ENCODE assay signal across 14 cellular contexts in the genomic region with DNA sequence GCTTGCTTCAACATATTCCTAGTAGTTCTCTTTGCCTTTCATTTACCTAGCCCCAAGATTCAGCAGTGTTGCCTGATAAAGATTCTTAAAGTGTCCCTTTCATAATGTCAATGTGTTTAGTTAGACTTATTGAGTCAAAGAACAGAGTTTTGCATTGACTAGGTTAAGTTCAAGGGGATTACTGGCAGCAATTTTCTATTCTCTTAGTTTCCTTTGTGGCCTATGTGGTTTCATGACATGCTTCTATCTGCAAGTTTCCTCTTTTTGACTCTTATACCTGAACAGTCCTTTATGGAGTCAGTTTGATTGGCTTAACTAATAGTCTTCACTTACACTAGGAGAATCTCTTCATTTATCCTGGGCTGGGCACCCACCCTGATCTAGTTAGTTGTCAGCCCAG.
DNase-seq lines count a peak whose midpoint lies in the region; ATAC-seq and TF ChIP-seq lines count a peak whose summit lies in the region.
"Had no signal": no experiment of that assay in that cellular context is flagged by ENCODE, and none has a peak within 500 bp of the region (broad histone marks: within the 10 kb centered on the region; RNA-seq: fewer than 3 reads in every experiment).

No MANE protein-coding gene starts in this region.

- H3K9me3 Mint-ChIP-seq in chondrocyte (ENCODE audit: low read depth), result peaks cover 21% of the 10 kb centered on the region
- H3K9me3 Mint-ChIP-seq in CD4-positive, alpha-beta memory T cell, result peaks cover 0 to 7% (median 3%) of the 10 kb centered on the region in 8 donors
- H3K9me3 Mint-ChIP-seq: activated CD8-positive, alpha-beta T cell treated with anti-CD3 and anti-CD28 coated beads for 36 hours had no signal

- no peaks in the 10 kb centered on the region for H3K4me1 Mint-ChIP-seq in chondrocyte (ENCODE audit: low read depth)
- H3K4me1 Mint-ChIP-seq in CD4-positive, alpha-beta memory T cell, result no peaks in the 10 kb centered on the region
- H3K4me1 Mint-ChIP-seq: T-cell had no signal

- TF ChIP-seq CTCF in GM12864 (IDR thresholded peaks at IDR 0.05; ENCODE audit: low read depth, low read length, missing control alignments) (no peak), chondrocyte (IDR thresholded peaks at IDR 0.05) (no peak), right lobe of liver (IDR thresholded peaks at IDR 0.05) (no peak)

- no peaks in the 10 kb centered on the region for H3K9me3 ChIP-seq in CD4-positive, alpha-beta memory T cell (ENCODE audit: control insufficient read depth in 1 of 2, low read length in 2 of 2)
- H3K9me3 ChIP-seq in right lobe of liver, result no peaks in the 10 kb centered on the region
- H3K9me3 ChIP-seq: thyroid gland had no signal

- CTCF ChIA-PET in CD4-positive, alpha-beta memory T cell (lab: Charles Lee; ENCODE audit: partially characterized antibody), result no interaction called here

- no peaks in the 10 kb centered on the region for H3K4me1 ChIP-seq in CD4-positive, alpha-beta memory T cell (ENCODE audit: insufficient read depth, low read length)
- no peaks in the 10 kb centered on the region for H3K4me1 ChIP-seq in right lobe of liver
- H3K4me1 ChIP-seq: thyroid gland had no signal

- POLR2A ChIA-PET in CD4-positive, alpha-beta memory T cell (lab: Charles Lee; ENCODE audit: partially characterized antibody), result no interaction called here

- H3K4me3 Mint-ChIP-seq in chondrocyte (ENCODE audit: unreplicated experiment), result no peak overlapping the region
- no peak overlapping the region for H3K4me3 Mint-ChIP-seq in CD4-positive, alpha-beta memory T cell
- H3K4me3 Mint-ChIP-seq: activated CD8-positive, alpha-beta T cell treated with anti-CD3 and anti-CD28 coated beads for 36 hours; T-cell had no signal

- DNase-seq in GM12864 (ENCODE audit: low read depth) (peak; percentile 10), chondrocyte (ENCODE audit: low spot score) (no peak), right lobe of liver (no peak)
- no peak for DNase-seq in CD4-positive, alpha-beta memory T cell
- no peak for DNase-seq in effector CD8-positive, alpha-beta T cell (lab: John Stamatoyannopoulos, UW)
- DNase-seq: activated CD8-positive, alpha-beta T cell treated with anti-CD3 and anti-CD28 coated beads for 36 hours; dermis blood vessel endothelial cell; mammary epithelial cell; NCI-H510A treated with DMSO at 0.1 percent for 48 hours; T-cell; thyroid gland had no signal

- no peak overlapping the region for H3K27ac Mint-ChIP-seq in chondrocyte (ENCODE audit: unreplicated experiment)
- H3K27ac Mint-ChIP-seq in CD4-positive, alpha-beta memory T cell, result no peak overlapping the region
- H3K27ac Mint-ChIP-seq: activated CD8-positive, alpha-beta T cell treated with anti-CD3 and anti-CD28 coated beads for 36 hours; T-cell had no signal

- H3K27me3 ChIP-seq in CD4-positive, alpha-beta memory T cell (ENCODE audit: insufficient read depth, low read length), result no peaks in the 10 kb centered on the region
- no peaks in the 10 kb centered on the region for H3K27me3 ChIP-seq in right lobe of liver
- H3K27me3 ChIP-seq: thyroid gland had no signal

- no peak overlapping the region for H3K4me3 ChIP-seq in GM12864 (ENCODE audit: low read depth, low read length)
- no peak overlapping the region for H3K4me3 ChIP-seq in CD4-positive, alpha-beta memory T cell (ENCODE audit: low read length in 2 of 2)
- no peak overlapping the region for H3K4me3 ChIP-seq in right lobe of liver
- H3K4me3 ChIP-seq: thyroid gland had no signal

- H3K36me3 Mint-ChIP-seq in chondrocyte (ENCODE audit: low read depth), result no peaks in the 10 kb centered on the region
- H3K36me3 Mint-ChIP-seq in CD4-positive, alpha-beta memory T cell, result no peaks in the 10 kb centered on the region
- H3K36me3 Mint-ChIP-seq: T-cell had no signal

- peak; percentile 96 for ATAC-seq in GM19351 (IDR thresholded peaks at IDR 0.05; ENCODE audit: unreplicated experiment)
- peak; percentile 94 for ATAC-seq in HG02678 (IDR thresholded peaks at IDR 0.05; ENCODE audit: unreplicated experiment)
- ATAC-seq in HG03439 (IDR thresholded peaks at IDR 0.05; ENCODE audit: unreplicated experiment), result peak; percentile 87
- no peak for ATAC-seq in right lobe of liver
- ATAC-seq: activated CD8-positive, alpha-beta T cell treated with anti-CD3 and anti-CD28 coated beads for 36 hours; T-cell had no signal

- intact Hi-C loops in CD4-positive, alpha-beta memory T cell (cut with micrococcal nuclease), result no loop called here
- intact Hi-C loops in right lobe of liver (cut with DNase I), result no loop called here

- H3K36me3 ChIP-seq in CD4-positive, alpha-beta memory T cell (ENCODE audit: insufficient read depth, low read length), result no peaks in the 10 kb centered on the region
- no peaks in the 10 kb centered on the region for H3K36me3 ChIP-seq in right lobe of liver
- H3K36me3 ChIP-seq: thyroid gland had no signal

- H3K27me3 Mint-ChIP-seq in chondrocyte (ENCODE audit: low read depth), result no peaks in the 10 kb centered on the region
- H3K27me3 Mint-ChIP-seq in CD4-positive, alpha-beta memory T cell, result peaks cover 0 to 3% of the 10 kb centered on the region in 2 donors

- H3K27ac ChIP-seq in CD4-positive, alpha-beta memory T cell (ENCODE audit: low read depth, low read length), result no peak overlapping the region
- no peak overlapping the region for H3K27ac ChIP-seq in right lobe of liver
- H3K27ac ChIP-seq: thyroid gland had no signal

- TF ChIP-seq POLR2A in right lobe of liver (IDR thresholded peaks at IDR 0.05), result no peak

Comparison
In these comparisons a context has a peak if more than half of its experiments do, and no peak if none do; other contexts are left out.
1. ATAC-seq: peak in GM19351 (single experiment), HG02678 (single experiment) and HG03439 (single experiment); none in right lobe of liver (0 of 4).